Comparison of ENCODE assay signal across 10 cellular contexts in genomic region chr10:110502072-110502845, GRCh38. TPM values are rescaled to one million over a fixed set of nuclear protein-coding genes. Genes with fewer than 3 reads are reported as not detected.
DNase-seq lines count a peak whose midpoint lies in the region; ATAC-seq and TF ChIP-seq lines count a peak whose summit lies in the region.
"Had no signal": no experiment of that assay in that cellular context is flagged by ENCODE, and none has a peak within 500 bp of the region (broad histone marks: within the 10 kb centered on the region; RNA-seq: fewer than 3 reads in every experiment).

No MANE protein-coding gene starts in this region.

- no peak for TF ChIP-seq POLR2A in uterus (IDR thresholded peaks at IDR 0.05)
- TF ChIP-seq POLR2A in prostate gland (IDR thresholded peaks at IDR 0.05): no peak

- ATAC-seq in left cardiac atrium: no peak

- no peak for DNase-seq in left ventricle myocardium inferior
- no peak for DNase-seq in left cardiac atrium
- no peak for DNase-seq in activated CD4-positive, alpha-beta memory T cell treated with anti-CD3 and anti-CD28 coated beads, Interleukin-2, amount 10 ng/mL, durations not matched to agents 7 days and 5 days
- no peak for DNase-seq in immature natural killer cell
- DNase-seq in uterus: no peak
- DNase-seq in prostate gland (ENCODE audit: low spot score): no peak
- DNase-seq in NK-92 treated with Interleukin-12 subunit alpha and Interleukin-12 subunit beta, amount 100 ng/mL, for 24 hours (lab: John Stamatoyannopoulos, UW): no peak
- DNase-seq in SKM-1 treated with dmso at 0.1 percent for 144 hours (lab: John Stamatoyannopoulos, UW; ENCODE audit: unreplicated experiment): no peak

- H3K4me3 ChIP-seq in left ventricle myocardium inferior (peak overlapping the region; percentile 88), uterus (no peak overlapping the region), prostate gland (no peak overlapping the region)
- H3K4me3 ChIP-seq: testis had no signal

- peak overlapping the region; percentile 97 for H3K27ac ChIP-seq in left ventricle myocardium inferior (replicated peaks)
- peak overlapping the region; percentile 83 to 97 for H3K27ac ChIP-seq in uterus
- H3K27ac ChIP-seq in prostate gland: peak overlapping the region in 1 of 2 donors; percentile 42

- H3K36me3 ChIP-seq in left ventricle myocardium inferior: peaks cover 4% of the 10 kb centered on the region
- H3K36me3 ChIP-seq in uterus: no peaks in the 10 kb centered on the region
- no peaks in the 10 kb centered on the region for H3K36me3 ChIP-seq in prostate gland

- CTCF ChIA-PET in activated CD4-positive, alpha-beta memory T cell treated with anti-CD3 and anti-CD28 coated beads, Interleukin-2, amount 10 ng/mL, durations not matched to agents 7 days and 5 days (lab: Charles Lee): interaction anchor here (0.7 to 9.1 kb wide), 8 partner anchors 27 to 197 kb away, joined by 3 to 132 read pairs (median 6); partner anchors contain the start of gene SMNDC1

- no peaks in the 10 kb centered on the region for H3K9me3 ChIP-seq in left ventricle myocardium inferior (replicated peaks)
- no peaks in the 10 kb centered on the region for H3K9me3 ChIP-seq in uterus
- H3K9me3 ChIP-seq in prostate gland: no peaks in the 10 kb centered on the region
- H3K9me3 ChIP-seq: testis had no signal

- peak overlapping the region; percentile 99 for H3K4me3 Mint-ChIP-seq in activated CD4-positive, alpha-beta memory T cell treated with anti-CD3 and anti-CD28 coated beads, Interleukin-2, amount 10 ng/mL, durations not matched to agents 7 days and 5 days
- peak overlapping the region; percentile 57 to 83 (median 80) for H3K4me3 Mint-ChIP-seq in immature natural killer cell

- no peaks in the 10 kb centered on the region for H3K9me3 Mint-ChIP-seq in activated CD4-positive, alpha-beta memory T cell treated with anti-CD3 and anti-CD28 coated beads, Interleukin-2, amount 10 ng/mL, durations not matched to agents 7 days and 5 days
- H3K9me3 Mint-ChIP-seq in immature natural killer cell: no peaks in the 10 kb centered on the region
- H3K9me3 Mint-ChIP-seq: neural crest cell had no signal

- no peaks in the 10 kb centered on the region for H3K27me3 Mint-ChIP-seq in activated CD4-positive, alpha-beta memory T cell treated with anti-CD3 and anti-CD28 coated beads, Interleukin-2, amount 10 ng/mL, durations not matched to agents 7 days and 5 days
- H3K27me3 Mint-ChIP-seq in immature natural killer cell (ENCODE audit: low read depth in 3 of 3): peaks cover 8 to 16% (median 15%) of the 10 kb centered on the region in 3 donors

- peaks cover 72% of the 10 kb centered on the region for H3K4me1 Mint-ChIP-seq in activated CD4-positive, alpha-beta memory T cell treated with anti-CD3 and anti-CD28 coated beads, Interleukin-2, amount 10 ng/mL, durations not matched to agents 7 days and 5 days
- H3K4me1 Mint-ChIP-seq in immature natural killer cell: peaks cover 83 to 89% of the 10 kb centered on the region in 2 donors

- POLR2A ChIA-PET in activated CD4-positive, alpha-beta memory T cell treated with anti-CD3 and anti-CD28 coated beads, Interleukin-2, amount 10 ng/mL, durations not matched to agents 7 days and 5 days (lab: Charles Lee): interaction anchor here (0.7 to 15.1 kb wide), 16 partner anchors 20 to 361 kb away, joined by 3 to 431 read pairs (median 5); partner anchors contain the start of gene SMC3

- peaks cover 87% of the 10 kb centered on the region for H3K36me3 Mint-ChIP-seq in activated CD4-positive, alpha-beta memory T cell treated with anti-CD3 and anti-CD28 coated beads, Interleukin-2, amount 10 ng/mL, durations not matched to agents 7 days and 5 days (ENCODE audit: low read depth)
- peaks cover 0 to 9% (median 7%) of the 10 kb centered on the region in 3 donors for H3K36me3 Mint-ChIP-seq in immature natural killer cell

- TF ChIP-seq CTCF in left ventricle myocardium inferior (IDR thresholded peaks at IDR 0.05; ENCODE audit: borderline replicate concordance) (no peak), uterus (IDR thresholded peaks at IDR 0.05) (no peak), prostate gland (IDR thresholded peaks at IDR 0.05) (no peak)

- peak overlapping the region; percentile 96 for H3K27ac Mint-ChIP-seq in activated CD4-positive, alpha-beta memory T cell treated with anti-CD3 and anti-CD28 coated beads, Interleukin-2, amount 10 ng/mL, durations not matched to agents 7 days and 5 days
- H3K27ac Mint-ChIP-seq in immature natural killer cell: peak overlapping the region; percentile 93 to 98 (median 98)

- H3K27me3 ChIP-seq in left ventricle myocardium inferior (ENCODE audit: low read depth) (no peaks in the 10 kb centered on the region), uterus (no peaks in the 10 kb centered on the region), prostate gland (replicated peaks; ENCODE audit: insufficient read depth) (no peaks in the 10 kb centered on the region)
- H3K27me3 ChIP-seq: testis had no signal

- H3K4me1 ChIP-seq in left ventricle myocardium inferior: peaks cover 93% of the 10 kb centered on the region
- H3K4me1 ChIP-seq in uterus: peaks cover 0 to 8% of the 10 kb centered on the region in 2 donors
- no peaks in the 10 kb centered on the region for H3K4me1 ChIP-seq in prostate gland (replicated peaks)

- 45% methylated on average over 6 of the region's 6 CpGs for WGBS in prostate gland

- intact Hi-C loops in left ventricle myocardium inferior (cut with micrococcal nuclease) (no loop called here), left cardiac atrium (cut with DNase I) (no loop called here), uterus (cut with DNase I; ENCODE audit: low total_unique reads) (no loop called here), prostate gland (cut with DNase I) (loop anchor here (5.0 kb wide), 2 partner anchors 65 to 145 kb away; partner anchors contain the start of gene SMC3)

RNA-seq across cellular contexts. Expression of gene DUSP5, which starts 4.6 kb away (rescaled TPM):
- total RNA-seq in left ventricle myocardium inferior (15.0 TPM), left cardiac atrium (10 to 100 TPM in 1 of 2 donors, 1 to 10 TPM in 1; 8.9 to 14.3 TPM), uterus (100 to 1,000 TPM in 1 of 4 donors, 10 to 100 TPM in 3; 10.4 to 112 (median 17.5) TPM), prostate gland (10 to 100 TPM in 1 of 2 donors, 1 to 10 TPM in 1; 6.9 to 33.1 TPM)
- total RNA-seq in activated CD4-positive, alpha-beta memory T cell treated with anti-CD3 and anti-CD28 coated beads, Interleukin-2, amount 10 ng/mL, durations not matched to agents 7 days and 5 days: 100 to 1,000 TPM; 143 TPM
- polyA plus RNA-seq in immature natural killer cell: 1 to 10 TPM; 2.9 to 4.5 (median 2.9) TPM
